In the genomic region with DNA sequence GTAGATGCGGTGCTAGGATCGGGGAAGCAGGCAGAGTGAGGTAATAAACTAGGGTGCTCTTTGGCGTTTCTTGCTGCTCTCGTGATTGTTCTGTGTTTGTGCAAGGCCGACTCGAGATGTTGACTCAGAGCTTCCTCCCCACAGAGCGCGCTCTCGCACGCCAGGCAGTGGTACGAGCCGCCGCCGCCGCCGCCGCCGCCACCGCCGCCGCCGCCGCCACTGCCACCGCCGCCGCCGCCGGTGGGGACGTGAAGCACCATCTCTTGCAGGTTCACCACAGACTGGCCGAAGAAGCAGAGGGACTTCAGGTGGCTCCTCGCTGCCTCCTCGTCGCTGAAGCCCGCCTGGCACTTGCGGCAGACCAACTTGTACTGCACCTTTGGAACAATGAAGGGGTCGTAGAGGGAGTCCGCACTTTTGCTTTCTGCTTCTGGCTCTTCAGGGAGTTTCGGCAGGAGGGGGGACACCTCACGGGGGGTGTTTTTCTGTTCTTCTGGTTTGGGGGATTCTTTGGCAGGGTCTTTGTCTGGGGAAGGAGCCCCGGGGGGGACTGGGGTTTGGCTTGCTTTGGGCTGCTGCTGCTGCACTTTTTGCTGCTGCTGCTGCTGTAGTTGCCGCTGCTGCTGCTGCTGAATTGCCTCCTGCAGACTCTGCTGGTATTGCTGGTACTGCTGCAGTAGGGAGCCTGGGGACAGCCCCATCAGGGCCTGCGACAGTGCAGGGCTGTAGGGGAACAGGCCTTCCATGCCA, we compare ENCODE assay signal across 9 cellular contexts.
DNase-seq lines count a peak whose midpoint lies in the region; ATAC-seq and TF ChIP-seq lines count a peak whose summit lies in the region.
"Had no signal": no experiment of that assay in that cellular context is flagged by ENCODE, and none has a peak within 500 bp of the region (broad histone marks: within the 10 kb centered on the region; RNA-seq: fewer than 3 reads in every experiment).

No MANE protein-coding gene starts in this region.

- DNase-seq in breast epithelium (ENCODE audit: low spot score in 2 of 2): peak; percentile 55 to 62
- DNase-seq in MCF 10A (ENCODE audit: unreplicated experiment): no peak
- DNase-seq in SKM-1 treated with dmso at 0.1 percent for 144 hours (lab: John Stamatoyannopoulos, UW; ENCODE audit: unreplicated experiment): peak; percentile 88
- DNase-seq in amygdala (lab: John Stamatoyannopoulos, UW): peak in 35 of 56 donors; percentile 5 to 66 (median 37)
- peak in 38 of 51 donors; percentile 6 to 65 (median 32) for DNase-seq in hypothalamus (lab: John Stamatoyannopoulos, UW)
- DNase-seq in skeletal muscle cell (ENCODE audit: low read depth): peak; percentile 71
- no peak for DNase-seq in NCI-H510A treated with DMSO at 0.1 percent for 48 hours (lab: John Stamatoyannopoulos, UW)

- H3K27ac ChIP-seq in breast epithelium: peak overlapping the region; percentile 80 to 90
- H3K27ac ChIP-seq: C4-2B had no signal

- no peak for TF ChIP-seq POLR2A in breast epithelium (IDR thresholded peaks at IDR 0.05)

- ATAC-seq in HG03175 (IDR thresholded peaks at IDR 0.05; ENCODE audit: unreplicated experiment): peak; percentile 94

- H3K9me3 Mint-ChIP-seq in MCF 10A (ENCODE audit: unreplicated experiment): no peaks in the 10 kb centered on the region

- H3K4me1 Mint-ChIP-seq in MCF 10A (ENCODE audit: insufficient read depth, unreplicated experiment): peaks cover 5% of the 10 kb centered on the region

- CTCF ChIA-PET in MCF 10A (lab: Yijun Ruan, JAX): no interaction called here

- H3K36me3 Mint-ChIP-seq in MCF 10A (ENCODE audit: insufficient read depth, unreplicated experiment): peaks cover 42% of the 10 kb centered on the region

- H3K36me3 ChIP-seq in breast epithelium: no peaks in the 10 kb centered on the region

- TF ChIP-seq CTCF in breast epithelium (IDR thresholded peaks at IDR 0.05) (no peak), MCF 10A (IDR thresholded peaks at IDR 0.05; ENCODE audit: unreplicated experiment) (no peak)

- H3K27me3 Mint-ChIP-seq in MCF 10A (ENCODE audit: insufficient read depth, unreplicated experiment): no peaks in the 10 kb centered on the region

- peak overlapping the region; percentile 44 to 75 (median 51) for H3K4me3 ChIP-seq in breast epithelium
- peak overlapping the region; percentile 50 for H3K4me3 ChIP-seq in skeletal muscle cell (ENCODE audit: low read depth, low read length)

- intact Hi-C loops in breast epithelium (cut with DNase I; ENCODE audit: low total_unique reads): no loop called here
- intact Hi-C loops in MCF 10A (cut with micrococcal nuclease): no loop called here

- H3K4me3 Mint-ChIP-seq in MCF 10A (ENCODE audit: unreplicated experiment): no peak overlapping the region

- H3K4me1 ChIP-seq in breast epithelium: no peaks in the 10 kb centered on the region

- no peaks in the 10 kb centered on the region for H3K27me3 ChIP-seq in breast epithelium

- no peak overlapping the region for H3K27ac Mint-ChIP-seq in MCF 10A (ENCODE audit: low read depth, unreplicated experiment)

- no TSS peak for BruUV-seq in MCF 10A (replicated peaks; lab: Mats Ljungman, UMichigan)

- H3K9me3 ChIP-seq in breast epithelium: no peaks in the 10 kb centered on the region

- POLR2A ChIA-PET in MCF 10A (lab: Yijun Ruan, JAX): no interaction called here

Comparison
In these comparisons a context has a peak if more than half of its experiments do, and no peak if none do; other contexts are left out.
1. DNase-seq: peak in breast epithelium (2 of 2), SKM-1 treated with dmso at 0.1 percent for 144 hours (single experiment), amygdala (35 of 56), hypothalamus (38 of 51) and skeletal muscle cell (single experiment); none in MCF 10A (single experiment) and NCI-H510A treated with DMSO at 0.1 percent for 48 hours (single experiment).